Comparison of ENCODE assay signal across 8 cellular contexts in genomic region chr5:144467795-144468194, GRCh38.
DNase-seq lines count a peak whose midpoint lies in the region; ATAC-seq and TF ChIP-seq lines count a peak whose summit lies in the region.

No MANE protein-coding gene starts in this region.

- TF ChIP-seq CTCF in 22Rv1 (IDR thresholded peaks at IDR 0.05) = peak; percentile 72
- peak; percentile 61 for TF ChIP-seq CTCF in OCI-LY7 (conservative IDR thresholded peaks at IDR 0.05; ENCODE audit: low read length)
- peak; percentile 79 for TF ChIP-seq CTCF in fibroblast of the aortic adventitia (IDR thresholded peaks at IDR 0.05; ENCODE audit: insufficient read depth, low read length)
- peak; percentile 57 for TF ChIP-seq CTCF in smooth muscle cell (IDR thresholded peaks at IDR 0.05; ENCODE audit: borderline replicate concordance, insufficient read depth, poor library complexity, severe bottlenecking)

- H3K4me1 ChIP-seq in OCI-LY7 (ENCODE audit: insufficient read depth, low read length, poor library complexity, severe bottlenecking) (no peaks in the 10 kb centered on the region), smooth muscle cell (ENCODE audit: low read depth) (peaks cover 26% of the 10 kb centered on the region)

- WGBS in smooth muscle cell (ENCODE audit: low lambda C conversion rate) = 14% methylated on average over 2 of the region's 2 CpGs

- H4K20me1 ChIP-seq in OCI-LY7 (ENCODE audit: insufficient read depth, low read length) (no peaks in the 10 kb centered on the region), smooth muscle cell (ENCODE audit: low read depth) (no peaks in the 10 kb centered on the region)

- intact Hi-C loops in OCI-LY7 (cut with micrococcal nuclease; ENCODE audit: unreplicated experiment) = no loop called here

- POLR2A ChIA-PET in OCI-LY7 (lab: Charles Lee) = interaction anchor here (0.6 to 0.8 kb wide), 3 partner anchors 878 to 1091 kb away, joined by 3 to 5 read pairs (median 5); no protein-coding TSS in a partner anchor

- peaks cover 28% of the 10 kb centered on the region for H3F3A ChIP-seq in smooth muscle cell (ENCODE audit: low read depth)

- no peaks in the 10 kb centered on the region for H3K27me3 ChIP-seq in smooth muscle cell (ENCODE audit: low read depth)

- H2AFZ ChIP-seq in OCI-LY7 (ENCODE audit: low read length) = no peak overlapping the region
- peak overlapping the region; percentile 62 for H2AFZ ChIP-seq in smooth muscle cell (ENCODE audit: low read depth)

- H3K9ac ChIP-seq in smooth muscle cell (ENCODE audit: low read depth) = peak overlapping the region; percentile 63

- no peaks in the 10 kb centered on the region for H3K79me2 ChIP-seq in OCI-LY7 (ENCODE audit: insufficient read depth, low read depth, low read length)
- H3K79me2 ChIP-seq in smooth muscle cell (ENCODE audit: low read depth) = peaks cover 4% of the 10 kb centered on the region

- no peaks in the 10 kb centered on the region for H3K9me2 ChIP-seq in OCI-LY7 (ENCODE audit: insufficient read depth, low read length)

- no peak overlapping the region for H3K4me3 ChIP-seq in OCI-LY7 (ENCODE audit: low read depth, low read length, poor library complexity, severe bottlenecking)
- no peak overlapping the region for H3K4me3 ChIP-seq in fibroblast of the aortic adventitia (ENCODE audit: low read depth, low read length)
- no peak overlapping the region for H3K4me3 ChIP-seq in smooth muscle cell

- BruUV-seq in OCI-LY7 (replicated peaks; lab: Mats Ljungman, UMichigan) = no TSS peak

- H3K4me2 ChIP-seq in OCI-LY7 (ENCODE audit: low read length) (no peak overlapping the region), smooth muscle cell (peak overlapping the region; percentile 61)

- no peak for ATAC-seq in GM19395 (IDR thresholded peaks at IDR 0.05; ENCODE audit: unreplicated experiment)
- ATAC-seq in activated CD4-positive, CD25-positive, alpha-beta regulatory T cell treated with anti-CD3 and anti-CD28 coated beads, Interleukin-2, amount 50 U/mL, for 24 hours = no peak
- ATAC-seq in HG02588 (IDR thresholded peaks at IDR 0.05; ENCODE audit: unreplicated experiment) = no peak

- H3K36me3 ChIP-seq in OCI-LY7 (ENCODE audit: insufficient read depth, low read length) (no peaks in the 10 kb centered on the region), smooth muscle cell (ENCODE audit: low read depth) (no peaks in the 10 kb centered on the region)

- H3K27ac ChIP-seq in 22Rv1 = no peak overlapping the region
- no peak overlapping the region for H3K27ac ChIP-seq in OCI-LY7 (ENCODE audit: low read depth, low read length, poor library complexity, severe bottlenecking)
- H3K27ac ChIP-seq in smooth muscle cell (ENCODE audit: low read depth) = peak overlapping the region; percentile 88

- DNase-seq in H4 (ENCODE audit: low spot score) (peak; percentile 62), OCI-LY7 (ENCODE audit: low spot score) (no peak), fibroblast of the aortic adventitia (ENCODE audit: low read depth) (peak; percentile 60), smooth muscle cell (lab: John Stamatoyannopoulos, UW; ENCODE audit: unreplicated experiment) (no peak)

- H3K9me3 ChIP-seq in OCI-LY7 (ENCODE audit: low read length) = no peaks in the 10 kb centered on the region
- no peaks in the 10 kb centered on the region for H3K9me3 ChIP-seq in smooth muscle cell (replicated peaks; ENCODE audit: low read depth)

- CTCF ChIA-PET in OCI-LY7 (lab: Charles Lee; ENCODE audit: unreplicated experiment) = no interaction called here

Comparison
In these comparisons a context has a peak if more than half of its experiments do, and no peak if none do; other contexts are left out.
1. DNase-seq: peak in H4 (single experiment) and fibroblast of the aortic adventitia (single experiment); none in OCI-LY7 (single experiment) and smooth muscle cell (single experiment).
2. Peak in every context shown above with its lines, with median percentiles within 50 percentile points of each other: CTCF ChIP-seq.